Comparison of ENCODE assay signal across 8 cellular contexts in the genomic region with DNA sequence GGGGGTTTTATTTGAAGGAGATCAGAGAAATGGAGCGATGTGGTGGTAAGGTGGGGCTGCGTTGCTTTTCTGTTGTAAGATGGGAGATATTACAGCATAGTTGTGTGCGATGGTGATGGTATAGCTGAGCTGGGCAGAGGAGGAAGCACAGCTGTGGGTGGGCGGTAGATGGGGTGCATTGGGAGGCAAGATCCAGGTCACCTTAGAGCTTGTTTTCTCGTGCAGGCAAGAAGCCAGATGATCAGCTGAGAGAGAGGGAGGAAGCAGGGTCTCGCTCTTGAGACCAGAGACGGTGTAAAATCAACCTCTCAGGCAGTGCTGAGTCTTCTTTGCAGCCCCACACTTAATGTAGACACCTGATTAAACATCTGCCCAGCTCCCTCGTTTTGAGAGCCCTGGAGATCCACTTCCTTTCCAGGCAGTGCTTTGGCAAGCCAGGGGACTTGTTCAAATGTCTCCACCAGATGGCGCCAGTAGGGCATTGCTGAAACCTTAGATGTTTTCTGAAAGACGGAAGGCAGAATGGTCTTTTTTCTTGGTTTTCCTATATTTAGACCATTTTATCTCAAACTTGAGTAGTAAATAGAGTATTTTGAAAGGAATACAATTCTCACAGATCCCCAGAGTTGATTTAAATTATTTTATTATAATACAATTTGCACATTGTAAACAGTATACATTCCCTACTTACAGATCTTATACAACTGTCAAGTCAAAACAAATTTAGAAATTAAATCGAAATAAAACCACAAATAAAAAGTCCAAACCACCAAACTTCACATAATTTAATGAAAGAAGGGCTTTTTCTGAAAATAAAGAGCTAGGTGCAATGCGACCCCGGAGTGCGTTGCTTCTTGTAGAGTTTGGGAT. TPM values are rescaled to one million over a fixed set of nuclear protein-coding genes. Genes with fewer than 3 reads are reported as not detected.
DNase-seq lines count a peak whose midpoint lies in the region; ATAC-seq, FAIRE-seq and TF ChIP-seq lines count a peak whose summit lies in the region.

No MANE protein-coding gene starts in this region.

- in situ Hi-C loops in Panc1 (cut with HindIII; ENCODE audit: low pct_unique_long_range_greater_than_20kb, low sequenced_read_pairs) = no loop called here

- TF ChIP-seq POLR2A in GM12892 (IDR thresholded peaks at IDR 0.05; ENCODE audit: low read depth, low read length) = no peak

- H3K4me3 ChIP-seq in Panc1 (ENCODE audit: low read depth in 2 of 2, low read length in 2 of 2) (no peak overlapping the region), fibroblast of lung (replicated peaks in 1 of 4; ENCODE audit: control extremely low read depth in 1 of 4, insufficient read depth in 1 of 4, low read depth in 3 of 4, low read length in 4 of 4) (no peak overlapping the region)

- POLR2A ChIA-PET in Panc1 (lab: Charles Lee) = no interaction called here

- no peaks in the 10 kb centered on the region for H3K27me3 Mint-ChIP-seq in activated T-cell treated with anti-CD3 and anti-CD28 coated beads, Interleukin-2, amount 50 U/mL, for 4 hours (ENCODE audit: low read depth)
- H3K27me3 Mint-ChIP-seq in neural crest cell (ENCODE audit: low read depth) = no peaks in the 10 kb centered on the region

- H3K27ac Mint-ChIP-seq in neural crest cell (ENCODE audit: unreplicated experiment) = no peak overlapping the region

- intact Hi-C loops in Panc1 (cut with micrococcal nuclease; ENCODE audit: unreplicated experiment) = loop anchor here (1.0 kb wide), 1 partner anchor 544 kb away; no protein-coding TSS in a partner anchor

- H4K20me1 ChIP-seq in fibroblast of lung (ENCODE audit: control insufficient read depth, extremely low read depth, insufficient read depth, low read length) = no peaks in the 10 kb centered on the region

- H3K27ac ChIP-seq in Panc1 (ENCODE audit: low read length) (no peak overlapping the region), fibroblast of lung (ENCODE audit: insufficient read depth, low read length) (no peak overlapping the region)

- peaks cover 3% of the 10 kb centered on the region for H3K36me3 Mint-ChIP-seq in activated T-cell treated with anti-CD3 and anti-CD28 coated beads, Interleukin-2, amount 50 U/mL, for 4 hours (ENCODE audit: insufficient read depth)
- peaks cover 6% of the 10 kb centered on the region for H3K36me3 Mint-ChIP-seq in neural crest cell (ENCODE audit: low read depth)

- no peaks in the 10 kb centered on the region for H3K9me3 ChIP-seq in Panc1 (ENCODE audit: control insufficient read depth, insufficient read depth, low read depth, low read length)
- H3K9me3 ChIP-seq in fibroblast of lung (ENCODE audit: control insufficient read depth, insufficient read depth, low read depth, low read length) = no peaks in the 10 kb centered on the region

- no peaks in the 10 kb centered on the region for H3K4me1 Mint-ChIP-seq in activated T-cell treated with anti-CD3 and anti-CD28 coated beads, Interleukin-2, amount 50 U/mL, for 4 hours (ENCODE audit: low read depth)
- peaks cover 5% of the 10 kb centered on the region for H3K4me1 Mint-ChIP-seq in neural crest cell

- H3K4me2 ChIP-seq in fibroblast of lung (ENCODE audit: extremely low read depth, insufficient read depth, low read length) = no peak overlapping the region

- ATAC-seq in Panc1 = peak; percentile 87
- ATAC-seq in activated T-cell treated with anti-CD3 and anti-CD28 coated beads, Interleukin-2, amount 50 U/mL, for 4 hours = peak; percentile 58 to 73
- ATAC-seq in stimulated activated naive CD8-positive, alpha-beta T cell treated with anti-CD3 and anti-CD28 coated beads, Interleukin-15, Interleukin-2, amounts not matched to agents 100 U/mL and 50 U/mL, for 24 hours = peak; percentile 64

- CTCF ChIA-PET in Panc1 (lab: Charles Lee) = interaction anchor here (0.7 to 1.4 kb wide), 3 partner anchors 304 to 1910 kb away, joined by 3 to 16 read pairs (median 3); no protein-coding TSS in a partner anchor

- no peaks in the 10 kb centered on the region for H3K79me2 ChIP-seq in fibroblast of lung (ENCODE audit: control insufficient read depth, insufficient read depth, low read length)

- H3K27me3 ChIP-seq in Panc1 (ENCODE audit: control insufficient read depth, insufficient read depth, low read length) (no peaks in the 10 kb centered on the region), fibroblast of lung (ENCODE audit: control insufficient read depth, insufficient read depth, low read length) (no peaks in the 10 kb centered on the region)

- H3K4me3 Mint-ChIP-seq in activated T-cell treated with anti-CD3 and anti-CD28 coated beads, Interleukin-2, amount 50 U/mL, for 4 hours = no peak overlapping the region
- no peak overlapping the region for H3K4me3 Mint-ChIP-seq in neural crest cell

- H3K4me1 ChIP-seq in Panc1 (ENCODE audit: control insufficient read depth, insufficient read depth, low read length) = no peaks in the 10 kb centered on the region
- no peaks in the 10 kb centered on the region for H3K4me1 ChIP-seq in fibroblast of lung (ENCODE audit: control insufficient read depth, extremely low read depth, insufficient read depth, low read length)

- BruUV-seq in Panc1 (replicated peaks; lab: Mats Ljungman, UMichigan) = no TSS peak

- peak; percentile 56 for DNase-seq in GM12892 (ENCODE audit: insufficient read length)
- DNase-seq in Kasumi-1 (lab: John Stamatoyannopoulos, UW) = peak; percentile 88
- peak; percentile 43 for DNase-seq in Panc1 (ENCODE audit: low read depth, low spot score)
- DNase-seq in activated T-cell treated with anti-CD3 and anti-CD28 coated beads, Interleukin-2, amount 50 U/mL, for 4 hours = peak; percentile 68
- peak; percentile 57 to 83 for DNase-seq in fibroblast of lung (ENCODE audit: low read depth in 2 of 2)
- peak; percentile 88 for DNase-seq in neural crest cell (ENCODE audit: low read depth, low spot score)
- DNase-seq in stimulated activated naive CD8-positive, alpha-beta T cell treated with anti-CD3 and anti-CD28 coated beads, Interleukin-15, Interleukin-2, amounts not matched to agents 100 U/mL and 50 U/mL, for 24 hours = peak; percentile 82
- DNase-seq in mesenteric fat pad (ENCODE audit: low spot score) = no peak

- FAIRE-seq in GM12892 (lab: Jason Lieb, UNC) = peak; percentile 78

- TF ChIP-seq CTCF in Panc1 (IDR thresholded peaks at IDR 0.05) (peak; percentile 90), fibroblast of lung (conservative IDR thresholded peaks at IDR 0.05 in 1 of 2, IDR thresholded peaks at IDR 0.05 in 1 of 2; ENCODE audit: low read depth in 1 of 2, low read length in 2 of 2) (peak; percentile 91 to 92), neural crest cell (conservative IDR thresholded peaks at IDR 0.05) (peak; percentile 91)

- H3K9ac ChIP-seq in fibroblast of lung (ENCODE audit: insufficient read depth, low read length) = no peak overlapping the region

- no peak overlapping the region for H2AFZ ChIP-seq in fibroblast of lung (ENCODE audit: low read length)

- H3K9me3 Mint-ChIP-seq in activated T-cell treated with anti-CD3 and anti-CD28 coated beads, Interleukin-2, amount 50 U/mL, for 4 hours = no peaks in the 10 kb centered on the region
- H3K9me3 Mint-ChIP-seq in neural crest cell = no peaks in the 10 kb centered on the region

- H3K36me3 ChIP-seq in Panc1 (ENCODE audit: control insufficient read depth, insufficient read depth, low read length) (no peaks in the 10 kb centered on the region), fibroblast of lung (ENCODE audit: control insufficient read depth, insufficient read depth, low read length) (no peaks in the 10 kb centered on the region)

RNA-seq across cellular contexts. Expression of gene LYPD6B, which starts 21.1 kb away (rescaled TPM):
- 3.9 TPM for polyA plus RNA-seq in GM12892 (2012; ENCODE audit: missing spikeins)
- total RNA-seq in Panc1 (2021; ENCODE audit: unreplicated experiment) (2.2 TPM), fibroblast of lung (not detected in 2 replicates), neural crest cell (not detected in 2 replicates), mesenteric fat pad (not detected)
- 2.0 TPM for polyA plus RNA-seq in Panc1 (2012; ENCODE audit: insufficient read length)
- not detected for total RNA-seq in activated T-cell treated with anti-CD3 and anti-CD28 coated beads, Interleukin-2, amount 50 U/mL, for 4 hours
- 0.11 TPM in 1 of 2 replicates, not detected in the other for polyA plus RNA-seq in fibroblast of lung
- not detected in 2 replicates for polyA plus RNA-seq in fibroblast of lung (2012)
- not detected in 2 replicates for polyA minus RNA-seq in fibroblast of lung (ENCODE audit: low replicate concordance)
